In genomic region chr1:87478231-87478630, GRCh38 we compare ENCODE assay signal across 11 cellular contexts.
DNase-seq lines count a peak whose midpoint lies in the region; ATAC-seq and TF ChIP-seq lines count a peak whose summit lies in the region.
"Had no signal": no experiment of that assay in that cellular context is flagged by ENCODE, and none has a peak within 500 bp of the region (broad histone marks: within the 10 kb centered on the region; RNA-seq: fewer than 3 reads in every experiment).

No MANE protein-coding gene starts in this region.

- intact Hi-C loops in left lung (cut with DNase I), result no loop called here

- H2AFZ ChIP-seq in Loucy (ENCODE audit: low read length), result no peak overlapping the region

- no peaks in the 10 kb centered on the region for H3F3A ChIP-seq in Loucy (ENCODE audit: low read depth)

- ATAC-seq in left lung, result peak; percentile 29
- ATAC-seq in GM19467 (IDR thresholded peaks at IDR 0.05; ENCODE audit: unreplicated experiment), result no peak
- no peak for ATAC-seq in GM21360 (IDR thresholded peaks at IDR 0.05; ENCODE audit: unreplicated experiment)

- no peaks in the 10 kb centered on the region for H4K20me1 ChIP-seq in Loucy (ENCODE audit: insufficient read depth, low read length, poor library complexity, severe bottlenecking)

- no peaks in the 10 kb centered on the region for H3K4me1 ChIP-seq in Loucy (ENCODE audit: insufficient read depth, low read length, poor library complexity, severe bottlenecking)
- H3K4me1 ChIP-seq in left lung, result no peaks in the 10 kb centered on the region

- H3K27ac ChIP-seq in left lung, result no peak overlapping the region

- no peak overlapping the region for H3K4me2 ChIP-seq in Loucy (ENCODE audit: low read depth, low read length, poor library complexity, severe bottlenecking)

- H3K9ac ChIP-seq in Loucy (ENCODE audit: low read depth, low read length, poor library complexity, severe bottlenecking), result no peak overlapping the region

- no peak overlapping the region for H3K4me3 ChIP-seq in Loucy (ENCODE audit: low read length, poor library complexity, severe bottlenecking)
- H3K4me3 ChIP-seq in epithelial cell of proximal tubule (ENCODE audit: low read depth, low read length), result no peak overlapping the region
- no peak overlapping the region for H3K4me3 ChIP-seq in left lung

- H3K79me2 ChIP-seq in Loucy (ENCODE audit: insufficient read depth, low read length), result no peaks in the 10 kb centered on the region

- DNase-seq in Ammon's horn (ENCODE audit: low spot score), result peak; percentile 24
- DNase-seq in epithelial cell of proximal tubule (ENCODE audit: low read depth), result no peak
- no peak for DNase-seq in left lung
- DNase-seq in stimulated activated naive CD4-positive, alpha-beta T cell treated with Interleukin-2 at 50 U/mL for 16 hours (lab: John Stamatoyannopoulos, UW), result no peak
- no peak for DNase-seq in dermis blood vessel endothelial cell
- DNase-seq: CD4-positive, alpha-beta T cell; retina; stimulated activated CD8-positive, alpha-beta memory T cell treated with anti-CD3 and anti-CD28 coated beads, Interleukin-4, amount 100 ng/mL, for 48 hours had no signal

- H3K36me3 ChIP-seq in Loucy (ENCODE audit: insufficient read depth, low read length) (no peaks in the 10 kb centered on the region), left lung (no peaks in the 10 kb centered on the region)

- H3K27me3 ChIP-seq in Loucy (ENCODE audit: insufficient read depth, low read length, poor library complexity, severe bottlenecking) (no peaks in the 10 kb centered on the region), left lung (no peaks in the 10 kb centered on the region)

- H3K9me3 ChIP-seq in Loucy (ENCODE audit: insufficient read depth, low read depth, low read length), result no peaks in the 10 kb centered on the region
- no peaks in the 10 kb centered on the region for H3K9me3 ChIP-seq in left lung

- H3K9me2 ChIP-seq in Loucy (replicated peaks; ENCODE audit: low read depth, low read length), result no peaks in the 10 kb centered on the region

- TF ChIP-seq CTCF in Loucy (conservative IDR thresholded peaks at IDR 0.05; ENCODE audit: low read length) (peak; percentile 18; the same call in 1 of the 2 replicates), epithelial cell of proximal tubule (conservative IDR thresholded peaks at IDR 0.05; ENCODE audit: low read depth, low read length) (peak; percentile 42), left lung (IDR thresholded peaks at IDR 0.05) (no peak)

Comparison
In these comparisons a context has a peak if more than half of its experiments do, and no peak if none do; other contexts are left out.
1. CTCF ChIP-seq: peak in Loucy (single experiment) and epithelial cell of proximal tubule (single experiment); none in left lung (0 of 2).